Comparison of ENCODE assay signal across 1 cellular context in genomic region chr22:39466228-39467006, GRCh38.
TF ChIP-seq lines count a peak whose summit lies in the region.

No MANE protein-coding gene starts in this region.

TF ChIP-seq in HEK293, 187 proteins besides CTCF, POLR2A, EP300 and RAD21 (continued from another document):
- TF ChIP-seq KLF17 (tag by site-specific recombination; IDR thresholded peaks at IDR 0.05): no peak
- TF ChIP-seq ZBTB26 (tag by site-specific recombination; optimal IDR thresholded peaks at IDR 0.05): no peak
